Comparison of ENCODE assay signal across 8 cellular contexts in genomic region chr1:70353038-70353437, GRCh38. TPM values are rescaled to one million over a fixed set of nuclear protein-coding genes. Genes with fewer than 3 reads are reported as not detected.
A peak's percentile ranks its signal among the peaks of the same experiment; 100 is the strongest.
DNase-seq lines count a peak whose midpoint lies in the region; ATAC-seq and TF ChIP-seq lines count a peak whose summit lies in the region.
"Had no signal": no experiment of that assay in that cellular context is flagged by ENCODE, and none has a peak within 500 bp of the region (broad histone marks: within the 10 kb centered on the region; RNA-seq: fewer than 3 reads in every experiment).

No MANE protein-coding gene starts in this region.

- in situ Hi-C loops in G401 (cut with HindIII; ENCODE audit: low sequenced_read_pairs), result no loop called here

- H3K36me3 Mint-ChIP-seq in activated T-helper 1 cell treated with anti-CD3 and anti-CD28 coated beads, Interleukin-12 subunit alpha, Interleukin-12 subunit beta, Interleukin-2, Interleukin-4 antibody, amounts not matched to agents 30 ng/mL and 10 ng/mL and 1 ng/mL, durations not matched to agents 14 hours and 24 hours and 36 hours (ENCODE audit: low read depth), result peaks cover 22% of the 10 kb centered on the region
- H3K36me3 Mint-ChIP-seq in stimulated activated naive B cell treated with anti-CD40 and anti-IgM and Interleukin-4, amounts not matched to agents 10 μg/mL and 1 μg/mL and 100 μg/mL, for 72 hours, result peaks cover 9 to 21% of the 10 kb centered on the region in 2 donors

- ATAC-seq in stimulated activated naive B cell treated with anti-CD40 and anti-IgM and Interleukin-4, amounts not matched to agents 10 μg/mL and 1 μg/mL and 100 μg/mL, for 72 hours (replicated peaks), result no peak
- ATAC-seq in GM21717 (IDR thresholded peaks at IDR 0.05; ENCODE audit: unreplicated experiment), result no peak

- peaks cover 2% of the 10 kb centered on the region for H3K9me3 ChIP-seq in iPS-18c (ENCODE audit: control insufficient read depth, insufficient read depth, low read length)

- H3K27me3 Mint-ChIP-seq in activated T-helper 1 cell treated with anti-CD3 and anti-CD28 coated beads, Interleukin-12 subunit alpha, Interleukin-12 subunit beta, Interleukin-2, Interleukin-4 antibody, amounts not matched to agents 30 ng/mL and 10 ng/mL and 1 ng/mL, durations not matched to agents 14 hours and 24 hours and 36 hours (ENCODE audit: insufficient read depth), result no peaks in the 10 kb centered on the region
- H3K27me3 Mint-ChIP-seq in stimulated activated naive B cell treated with anti-CD40 and anti-IgM and Interleukin-4, amounts not matched to agents 10 μg/mL and 1 μg/mL and 100 μg/mL, for 72 hours, result no peaks in the 10 kb centered on the region

- H3K27me3 ChIP-seq in HL-60 (ENCODE audit: insufficient read depth, poor library complexity, severe bottlenecking), result no peaks in the 10 kb centered on the region

- H3K4me3 ChIP-seq in HL-60 (replicated peaks; ENCODE audit: insufficient read depth, low read length) (peak overlapping the region; percentile 78), iPS-18c (ENCODE audit: insufficient read depth, low read depth, low read length) (peak overlapping the region; percentile 95; the same call in 1 of the 2 replicates)

- intact Hi-C loops in activated T-helper 1 cell treated with anti-CD3 and anti-CD28 coated beads, Interleukin-12 subunit alpha, Interleukin-12 subunit beta, Interleukin-2, Interleukin-4 antibody, amounts not matched to agents 30 ng/mL and 10 ng/mL and 1 ng/mL, durations not matched to agents 14 hours and 24 hours and 36 hours (cut with micrococcal nuclease), result loop anchor here (5.0 kb wide), 1 partner anchor 714 kb away; no protein-coding TSS in a partner anchor

- no peak overlapping the region for H3K27ac ChIP-seq in HL-60 (replicated peaks)

- H3K27ac Mint-ChIP-seq in activated T-helper 1 cell treated with anti-CD3 and anti-CD28 coated beads, Interleukin-12 subunit alpha, Interleukin-12 subunit beta, Interleukin-2, Interleukin-4 antibody, amounts not matched to agents 30 ng/mL and 10 ng/mL and 1 ng/mL, durations not matched to agents 14 hours and 24 hours and 36 hours, result peak overlapping the region; percentile 95
- H3K27ac Mint-ChIP-seq in stimulated activated naive B cell treated with anti-CD40 and anti-IgM and Interleukin-4, amounts not matched to agents 10 μg/mL and 1 μg/mL and 100 μg/mL, for 72 hours, result peak overlapping the region; percentile 99

- H3K4me3 Mint-ChIP-seq in activated T-helper 1 cell treated with anti-CD3 and anti-CD28 coated beads, Interleukin-12 subunit alpha, Interleukin-12 subunit beta, Interleukin-2, Interleukin-4 antibody, amounts not matched to agents 30 ng/mL and 10 ng/mL and 1 ng/mL, durations not matched to agents 14 hours and 24 hours and 36 hours, result peak overlapping the region; percentile 89
- peak overlapping the region; percentile 95 to 99 for H3K4me3 Mint-ChIP-seq in stimulated activated naive B cell treated with anti-CD40 and anti-IgM and Interleukin-4, amounts not matched to agents 10 μg/mL and 1 μg/mL and 100 μg/mL, for 72 hours

- peaks cover 33% of the 10 kb centered on the region for H3K4me1 Mint-ChIP-seq in activated T-helper 1 cell treated with anti-CD3 and anti-CD28 coated beads, Interleukin-12 subunit alpha, Interleukin-12 subunit beta, Interleukin-2, Interleukin-4 antibody, amounts not matched to agents 30 ng/mL and 10 ng/mL and 1 ng/mL, durations not matched to agents 14 hours and 24 hours and 36 hours (ENCODE audit: low read depth)
- peaks cover 18 to 19% of the 10 kb centered on the region in 2 donors for H3K4me1 Mint-ChIP-seq in stimulated activated naive B cell treated with anti-CD40 and anti-IgM and Interleukin-4, amounts not matched to agents 10 μg/mL and 1 μg/mL and 100 μg/mL, for 72 hours

- DNase-seq in HL-60 (ENCODE audit: low read depth in 1 of 2, low spot score in 1 of 2), result no peak
- DNase-seq in activated T-helper 1 cell treated with anti-CD3 and anti-CD28 coated beads, Interleukin-12 subunit alpha, Interleukin-12 subunit beta, Interleukin-2, Interleukin-4 antibody, amounts not matched to agents 30 ng/mL and 10 ng/mL and 1 ng/mL, durations not matched to agents 14 hours and 24 hours and 36 hours (ENCODE audit: low spot score), result no peak
- DNase-seq in stimulated activated naive B cell treated with anti-CD40 and anti-IgM and Interleukin-4, amounts not matched to agents 10 μg/mL and 1 μg/mL and 100 μg/mL, for 72 hours, result no peak
- DNase-seq in midbrain (lab: John Stamatoyannopoulos, UW), result no peak
- DNase-seq in G401 (ENCODE audit: low spot score), result no peak
- DNase-seq: SHP77 treated with DMSO at 0.1 percent for 48 hours had no signal

- no peak for TF ChIP-seq CTCF in HL-60 (IDR thresholded peaks at IDR 0.05; ENCODE audit: insufficient read depth, low read length)

- H3K9me3 Mint-ChIP-seq in activated T-helper 1 cell treated with anti-CD3 and anti-CD28 coated beads, Interleukin-12 subunit alpha, Interleukin-12 subunit beta, Interleukin-2, Interleukin-4 antibody, amounts not matched to agents 30 ng/mL and 10 ng/mL and 1 ng/mL, durations not matched to agents 14 hours and 24 hours and 36 hours, result no peaks in the 10 kb centered on the region
- H3K9me3 Mint-ChIP-seq in stimulated activated naive B cell treated with anti-CD40 and anti-IgM and Interleukin-4, amounts not matched to agents 10 μg/mL and 1 μg/mL and 100 μg/mL, for 72 hours, result peaks cover 2 to 4% of the 10 kb centered on the region in 2 donors

RNA-seq across cellular contexts. Expression of gene ANKRD13C, which starts 1.5 kb away (rescaled TPM):
- 25.5 and 26.5 TPM in 2 replicates for total RNA-seq in activated T-helper 1 cell treated with anti-CD3 and anti-CD28 coated beads, Interleukin-12 subunit alpha, Interleukin-12 subunit beta, Interleukin-2, Interleukin-4 antibody, amounts not matched to agents 30 ng/mL and 10 ng/mL and 1 ng/mL, durations not matched to agents 14 hours and 24 hours and 36 hours
- 14.9 and 19.9 TPM in 2 replicates for total RNA-seq in G401 (2014; rRNA removed; shearing (Covaris generic))

RNA-seq across cellular contexts. Expression of gene CTH, which starts 58.0 kb away (rescaled TPM):
- 13.3 and 13.7 TPM in 2 replicates for total RNA-seq in activated T-helper 1 cell treated with anti-CD3 and anti-CD28 coated beads, Interleukin-12 subunit alpha, Interleukin-12 subunit beta, Interleukin-2, Interleukin-4 antibody, amounts not matched to agents 30 ng/mL and 10 ng/mL and 1 ng/mL, durations not matched to agents 14 hours and 24 hours and 36 hours
- total RNA-seq in G401 (2014; rRNA removed; shearing (Covaris generic)), result 3.0 and 9.7 TPM in 2 replicates
